8 cellular contexts compared by ENCODE assay signal in genomic region chr3:15636028-15636709, GRCh38. TPM values are rescaled to one million over a fixed set of nuclear protein-coding genes. Genes with fewer than 3 reads are reported as not detected.
DNase-seq lines count a peak whose midpoint lies in the region; ATAC-seq and TF ChIP-seq lines count a peak whose summit lies in the region.

No MANE protein-coding gene starts in this region.

- POLR2A ChIA-PET in AG04450 (lab: Yijun Ruan, JAX): interaction anchor here (2.6 kb wide), 1 partner anchor 11 kb away, joined by 20 read pairs; no protein-coding TSS in a partner anchor
- POLR2A ChIA-PET in OCI-LY7 (lab: Charles Lee): interaction anchor here (0.6 to 0.8 kb wide), 2 partner anchors 147 to 206 kb away, joined by 3 read pairs; no protein-coding TSS in a partner anchor

- H3K79me2 ChIP-seq in OCI-LY7 (ENCODE audit: insufficient read depth, low read depth, low read length) (no peaks in the 10 kb centered on the region), mammary epithelial cell (ENCODE audit: insufficient read depth, low read length) (no peaks in the 10 kb centered on the region)

- dilution Hi-C loops in mammary epithelial cell (cut with HindIII; ENCODE audit: low sequenced_read_pairs): no loop called here

- CTCF ChIA-PET in AG04450 (lab: Charles Lee) (no interaction called here), OCI-LY7 (lab: Charles Lee; ENCODE audit: unreplicated experiment) (no interaction called here), mammary epithelial cell (lab: Charles Lee; ENCODE audit: low non-redundant PET) (no interaction called here)

- H3K36me3 ChIP-seq in OCI-LY7 (ENCODE audit: insufficient read depth, low read length) (no peaks in the 10 kb centered on the region), mammary epithelial cell (ENCODE audit: insufficient read depth, low read length) (no peaks in the 10 kb centered on the region), mucosa of rectum (ENCODE audit: control insufficient read depth in 2 of 2, insufficient read depth in 2 of 2, low read length in 2 of 2) (no peaks in the 10 kb centered on the region)

- intact Hi-C loops in OCI-LY7 (cut with micrococcal nuclease; ENCODE audit: unreplicated experiment) (loop anchor here (10.0 kb wide), 2 partner anchors 319 to 409 kb away; no protein-coding TSS in a partner anchor), mammary epithelial cell (cut with micrococcal nuclease) (no loop called here)

- no peaks in the 10 kb centered on the region for H3K9me3 ChIP-seq in AG04450 (ENCODE audit: control insufficient read depth, insufficient read depth, low read length)
- H3K9me3 ChIP-seq in OCI-LY7 (ENCODE audit: low read length): no peaks in the 10 kb centered on the region
- H3K9me3 ChIP-seq in mammary epithelial cell (replicated peaks; ENCODE audit: insufficient read depth, low read length): no peaks in the 10 kb centered on the region
- H3K9me3 ChIP-seq in mucosa of rectum (ENCODE audit: control insufficient read depth in 2 of 2, low read length in 2 of 2): no peaks in the 10 kb centered on the region

- peak; percentile 77 for ATAC-seq in GM19452 (IDR thresholded peaks at IDR 0.05; ENCODE audit: unreplicated experiment)
- no peak for ATAC-seq in HG02763 (IDR thresholded peaks at IDR 0.05; ENCODE audit: unreplicated experiment)

- H3K27ac ChIP-seq in AG04450 (ENCODE audit: low read depth, low read length): peak overlapping the region; percentile 98
- H3K27ac ChIP-seq in OCI-LY7 (ENCODE audit: low read depth, low read length, poor library complexity, severe bottlenecking): no peak overlapping the region
- H3K27ac ChIP-seq in mammary epithelial cell (ENCODE audit: insufficient read depth, low read depth, low read length): no peak overlapping the region
- H3K27ac ChIP-seq in mucosa of rectum (ENCODE audit: low read depth in 2 of 2, low read length in 2 of 2): peak overlapping the region; percentile 34 to 44

- H2AFZ ChIP-seq in OCI-LY7 (ENCODE audit: low read length) (no peak overlapping the region), mammary epithelial cell (ENCODE audit: low read depth, low read length) (peak overlapping the region; percentile 71)

- BruUV-seq in OCI-LY7 (replicated peaks; lab: Mats Ljungman, UMichigan) (no TSS peak), mammary epithelial cell (replicated peaks; lab: Mats Ljungman, UMichigan) (no TSS peak)

- H3K27me3 ChIP-seq in AG04450 (ENCODE audit: control insufficient read depth, insufficient read depth, low read length): no peaks in the 10 kb centered on the region
- no peaks in the 10 kb centered on the region for H3K27me3 ChIP-seq in mammary epithelial cell (ENCODE audit: insufficient read depth, low read length)
- no peaks in the 10 kb centered on the region for H3K27me3 ChIP-seq in mucosa of rectum (ENCODE audit: control insufficient read depth in 2 of 2, insufficient read depth in 2 of 2, low read length in 2 of 2)

- 91% methylated on average over 12 of the region's 14 CpGs for WGBS in mammary epithelial cell (ENCODE audit: low coverage, missing lambda C conversion rate)

- H4K20me1 ChIP-seq in OCI-LY7 (ENCODE audit: insufficient read depth, low read length) (no peaks in the 10 kb centered on the region), mammary epithelial cell (ENCODE audit: insufficient read depth, low read length) (no peaks in the 10 kb centered on the region)

- in situ Hi-C loops in mammary epithelial cell (cut with MboI; ENCODE audit: low sequenced_read_pairs in 2 of 2): loop anchor here (10.0 to 25.0 kb wide), 3 partner anchors 169 to 601 kb away; no protein-coding TSS in a partner anchor

- H3K4me3 ChIP-seq in AG04450 (ENCODE audit: low read depth, low read length) (peak overlapping the region; percentile 18; the same call in 1 of the 2 replicates), OCI-LY7 (ENCODE audit: low read depth, low read length, poor library complexity, severe bottlenecking) (no peak overlapping the region), mammary epithelial cell (replicated peaks in 1 of 3; ENCODE audit: insufficient read depth in 1 of 3, low read depth in 2 of 3, low read length in 3 of 3) (no peak overlapping the region), mucosa of rectum (ENCODE audit: low read length in 2 of 2) (no peak overlapping the region)

- no peaks in the 10 kb centered on the region for H3K9me2 ChIP-seq in OCI-LY7 (ENCODE audit: insufficient read depth, low read length)

- TF ChIP-seq CTCF in AG04450 (IDR thresholded peaks at IDR 0.05; ENCODE audit: low read depth, low read length) (no peak), OCI-LY7 (conservative IDR thresholded peaks at IDR 0.05; ENCODE audit: low read length) (no peak), mammary epithelial cell (conservative IDR thresholded peaks at IDR 0.05 in 1 of 2, IDR thresholded peaks at IDR 0.05 in 1 of 2; ENCODE audit: extremely low read depth in 1 of 2, insufficient read depth in 1 of 2, low read depth in 1 of 2, low read length in 2 of 2) (no peak)

- H3K4me2 ChIP-seq in OCI-LY7 (ENCODE audit: low read length) (no peak overlapping the region), mammary epithelial cell (ENCODE audit: insufficient read depth, low read depth, low read length) (no peak overlapping the region)

- H3K4me1 ChIP-seq in OCI-LY7 (ENCODE audit: insufficient read depth, low read length, poor library complexity, severe bottlenecking): no peaks in the 10 kb centered on the region
- peaks cover 41% of the 10 kb centered on the region for H3K4me1 ChIP-seq in mammary epithelial cell (ENCODE audit: insufficient read depth, low read length)
- no peaks in the 10 kb centered on the region for H3K4me1 ChIP-seq in mucosa of rectum (ENCODE audit: control insufficient read depth in 2 of 2, insufficient read depth in 2 of 2, low read length in 2 of 2)

- peak; percentile 74 for DNase-seq in AG04450 (ENCODE audit: low read depth, low spot score)
- DNase-seq in OCI-LY7 (ENCODE audit: low spot score): peak; percentile 10
- DNase-seq in mammary epithelial cell: peak; percentile 17
- no peak for DNase-seq in COLO668 (lab: John Stamatoyannopoulos, UW; ENCODE audit: unreplicated experiment)
- no peak for DNase-seq in GM19238 (ENCODE audit: insufficient read length, low spot score)

- no peak overlapping the region for H3K9ac ChIP-seq in mammary epithelial cell (ENCODE audit: insufficient read depth, low read length)
- no peak overlapping the region for H3K9ac ChIP-seq in mucosa of rectum (ENCODE audit: low read depth in 1 of 2, low read length in 2 of 2)

RNA-seq across cellular contexts. Expression of gene BTD, which starts 34.6 kb away (rescaled TPM):
- 22.2 and 24.8 TPM in 2 replicates for polyA plus RNA-seq in AG04450 (2011; rRNA removed)
- 22.2 and 25.6 TPM in 2 replicates for polyA minus RNA-seq in AG04450 (2011; rRNA and poly(A)+ RNA removed)
- 4.7 and 6.0 TPM in 2 replicates for total RNA-seq in OCI-LY7 (2014; rRNA removed; shearing (Covaris generic))
- total RNA-seq in OCI-LY7 (2022): 4.2 and 4.8 TPM in 2 replicates
- total RNA-seq in mammary epithelial cell: 10 to 100 TPM in 1 of 2 donors, 1 to 10 TPM in 1; 8.0 to 21.7 TPM
- 17.2 TPM for polyA plus RNA-seq in mammary epithelial cell
- 15.1 TPM for polyA minus RNA-seq in mammary epithelial cell

RNA-seq across cellular contexts. Expression of gene HACL1, which starts 34.8 kb away (rescaled TPM):
- polyA plus RNA-seq in AG04450 (2011; rRNA removed): 22.0 and 29.2 TPM in 2 replicates
- polyA minus RNA-seq in AG04450 (2011; rRNA and poly(A)+ RNA removed): 23.3 and 26.8 TPM in 2 replicates
- 13.9 and 25.5 TPM in 2 replicates for total RNA-seq in OCI-LY7 (2014; rRNA removed; shearing (Covaris generic))
- 22.0 and 29.1 TPM in 2 replicates for total RNA-seq in OCI-LY7 (2022)
- total RNA-seq in mammary epithelial cell: 10 to 100 TPM; 17.4 to 22.5 TPM
- 23.5 TPM for polyA plus RNA-seq in mammary epithelial cell
- polyA minus RNA-seq in mammary epithelial cell: 29.6 TPM

Comparison
In these comparisons a context has a peak if more than half of its experiments do, and no peak if none do; other contexts are left out.
1. DNase-seq: peak in AG04450 (single experiment), OCI-LY7 (single experiment) and mammary epithelial cell (single experiment); none in COLO668 (single experiment) and GM19238 (single experiment).
2. H3K27ac ChIP-seq: peak in AG04450 (single experiment) and mucosa of rectum (2 of 2); none in OCI-LY7 (single experiment) and mammary epithelial cell (single experiment).